In the genomic region with DNA sequence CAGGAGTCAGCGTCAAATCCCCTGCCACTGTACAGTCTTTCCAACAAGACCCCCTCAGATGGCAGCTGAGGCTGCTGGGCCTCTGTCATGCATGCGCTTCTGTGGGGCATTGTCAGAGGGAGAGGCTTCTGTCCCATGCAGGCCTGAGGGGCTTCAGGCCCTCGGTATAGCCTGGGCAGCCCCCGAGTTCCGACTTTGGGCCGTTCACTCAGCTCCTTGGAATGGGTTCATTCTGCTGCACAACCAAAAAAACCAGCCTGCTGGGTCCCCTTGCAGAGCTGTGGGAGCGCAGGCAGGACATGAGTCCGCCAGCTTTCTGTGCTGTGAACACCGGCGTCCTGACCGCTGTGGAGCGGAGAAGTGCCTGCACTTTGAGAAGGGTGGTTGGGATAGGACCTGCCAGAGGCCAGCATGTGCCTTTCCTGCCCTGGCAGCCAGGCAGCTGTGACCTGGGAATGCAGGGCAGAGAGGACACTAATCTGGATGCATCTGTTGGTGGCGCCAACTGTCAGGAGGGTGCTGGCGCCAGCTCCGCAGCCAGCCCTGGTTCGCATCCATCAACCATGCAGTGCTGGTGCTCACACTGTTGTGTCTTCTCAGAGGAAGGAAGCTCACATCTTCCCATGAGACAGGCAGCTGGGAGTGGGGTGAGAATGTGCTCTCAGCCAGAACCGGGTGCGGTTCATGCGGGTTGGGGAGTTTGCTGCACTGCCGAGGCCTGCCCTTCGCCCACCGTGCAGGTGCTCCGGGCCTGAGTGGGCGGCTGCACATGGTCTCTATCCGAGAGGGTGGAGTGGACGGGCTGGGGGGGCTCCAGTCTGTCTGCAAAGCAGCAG, we compare ENCODE assay signal across 29 cellular contexts. TPM values are rescaled to one million over a fixed set of nuclear protein-coding genes. Genes with fewer than 3 reads are reported as not detected.
DNase-seq lines count a peak whose midpoint lies in the region; ATAC-seq, FAIRE-seq and TF ChIP-seq lines count a peak whose summit lies in the region.
"Had no signal": no experiment of that assay in that cellular context is flagged by ENCODE, and none has a peak within 500 bp of the region (broad histone marks: within the 10 kb centered on the region; RNA-seq: fewer than 3 reads in every experiment).

No MANE protein-coding gene starts in this region.

- TF ChIP-seq CTCF in SK-N-SH (IDR thresholded peaks at IDR 0.05): no peak
- TF ChIP-seq CTCF in VCaP (conservative IDR thresholded peaks at IDR 0.05): no peak
- no peak for TF ChIP-seq CTCF in kidney (IDR thresholded peaks at IDR 0.05; ENCODE audit: borderline replicate concordance, extremely low read depth, insufficient read depth)
- no peak for TF ChIP-seq CTCF in CD4-positive, alpha-beta T cell (IDR thresholded peaks at IDR 0.05)

- H3K4me1 Mint-ChIP-seq in CD4-positive, alpha-beta T cell (ENCODE audit: low read depth): no peaks in the 10 kb centered on the region
- no peaks in the 10 kb centered on the region for H3K4me1 Mint-ChIP-seq in activated T-helper 1 cell treated with anti-CD3 and anti-CD28 coated beads, Interleukin-12 subunit alpha, Interleukin-12 subunit beta, Interleukin-2, Interleukin-4 antibody, amounts not matched to agents 30 ng/mL and 10 ng/mL and 1 ng/mL, durations not matched to agents 14 hours and 24 hours and 36 hours (ENCODE audit: low read depth)
- H3K4me1 Mint-ChIP-seq: activated CD4-positive, alpha-beta T cell treated with anti-CD3 and anti-CD28 coated beads, Interleukin-2, amount 10 ng/mL, durations not matched to agents 24 days and 14 days had no signal

- no peak overlapping the region for H3K4me2 ChIP-seq in SK-N-SH

- no peaks in the 10 kb centered on the region; a peak in 1 of 4 replicates for H3K4me1 ChIP-seq in SK-N-SH (ENCODE audit: control insufficient read depth in 1 of 2, insufficient read depth in 2 of 2, low read depth in 1 of 2, low read length in 1 of 2)
- H3K4me1 ChIP-seq in kidney (ENCODE audit: control insufficient read depth in 1 of 2, insufficient read depth in 1 of 2, low read depth in 1 of 2, low read length in 2 of 2): no peaks in the 10 kb centered on the region
- H3K4me1 ChIP-seq: esophagus muscularis mucosa, uterus had no signal

- POLR2A ChIA-PET in SK-N-SH (lab: Yijun Ruan, JAX): no interaction called here
- POLR2A ChIA-PET in CD4-positive, alpha-beta T cell (lab: Charles Lee): no interaction called here

- H3K9me3 ChIP-seq in SK-N-SH (no peaks in the 10 kb centered on the region), kidney (ENCODE audit: control insufficient read depth in 1 of 2, low read length in 2 of 2) (no peaks in the 10 kb centered on the region)
- H3K9me3 ChIP-seq in CD4-positive, alpha-beta T cell (ENCODE audit: control insufficient read depth, low read length): no peaks in the 10 kb centered on the region
- H3K9me3 ChIP-seq: body of pancreas, esophagus muscularis mucosa, thoracic aorta, uterus had no signal

- no peak for TF ChIP-seq EP300 in SK-N-SH (IDR thresholded peaks at IDR 0.05; ENCODE audit: borderline replicate concordance in 1 of 2, low read depth in 1 of 2, low read length in 1 of 2)

- no peak overlapping the region for H3K27ac Mint-ChIP-seq in CD4-positive, alpha-beta T cell
- H3K27ac Mint-ChIP-seq in activated T-helper 1 cell treated with anti-CD3 and anti-CD28 coated beads, Interleukin-12 subunit alpha, Interleukin-12 subunit beta, Interleukin-2, Interleukin-4 antibody, amounts not matched to agents 30 ng/mL and 10 ng/mL and 1 ng/mL, durations not matched to agents 14 hours and 24 hours and 36 hours: no peak overlapping the region
- H3K27ac Mint-ChIP-seq: activated CD4-positive, alpha-beta T cell treated with anti-CD3 and anti-CD28 coated beads, Interleukin-2, amount 10 ng/mL, durations not matched to agents 24 days and 14 days; progenitor cell of endocrine pancreas; stimulated activated naive CD8-positive, alpha-beta T cell treated with anti-CD3 and anti-CD28 coated beads, Interleukin-15, Interleukin-2, amounts not matched to agents 100 ng/mL and 50 ng/mL, for 24 hours had no signal

- H2AFZ ChIP-seq in SK-N-SH (ENCODE audit: low read depth): no peak overlapping the region

- peaks cover 4% of the 10 kb centered on the region for H3K9me3 Mint-ChIP-seq in CD4-positive, alpha-beta T cell
- H3K9me3 Mint-ChIP-seq in activated T-helper 1 cell treated with anti-CD3 and anti-CD28 coated beads, Interleukin-12 subunit alpha, Interleukin-12 subunit beta, Interleukin-2, Interleukin-4 antibody, amounts not matched to agents 30 ng/mL and 10 ng/mL and 1 ng/mL, durations not matched to agents 14 hours and 24 hours and 36 hours: no peaks in the 10 kb centered on the region
- H3K9me3 Mint-ChIP-seq: activated CD4-positive, alpha-beta T cell treated with anti-CD3 and anti-CD28 coated beads, Interleukin-2, amount 10 ng/mL, durations not matched to agents 24 days and 14 days; stimulated activated naive CD8-positive, alpha-beta T cell treated with anti-CD3 and anti-CD28 coated beads, Interleukin-15, Interleukin-2, amounts not matched to agents 100 ng/mL and 50 ng/mL, for 24 hours had no signal

- H3K9me2 ChIP-seq in SK-N-SH: no peaks in the 10 kb centered on the region

- CTCF ChIA-PET in SK-N-SH (lab: Yijun Ruan, JAX): interaction anchor here (1.1 to 1.8 kb wide), 4 partner anchors 8 to 69 kb away, joined by 4 to 10 read pairs (median 8); no protein-coding TSS in a partner anchor
- CTCF ChIA-PET in CD4-positive, alpha-beta T cell (lab: Charles Lee): no interaction called here

- H3K4me3 Mint-ChIP-seq in CD4-positive, alpha-beta T cell: no peak overlapping the region
- H3K4me3 Mint-ChIP-seq in activated T-helper 1 cell treated with anti-CD3 and anti-CD28 coated beads, Interleukin-12 subunit alpha, Interleukin-12 subunit beta, Interleukin-2, Interleukin-4 antibody, amounts not matched to agents 30 ng/mL and 10 ng/mL and 1 ng/mL, durations not matched to agents 14 hours and 24 hours and 36 hours: no peak overlapping the region
- H3K4me3 Mint-ChIP-seq: activated CD4-positive, alpha-beta T cell treated with anti-CD3 and anti-CD28 coated beads, Interleukin-2, amount 10 ng/mL, durations not matched to agents 24 days and 14 days; activated T-cell treated with anti-CD3 and anti-CD28 coated beads, Interleukin-2, amount 50 U/mL, for 4 hours; stimulated activated naive CD8-positive, alpha-beta T cell treated with anti-CD3 and anti-CD28 coated beads, Interleukin-15, Interleukin-2, amounts not matched to agents 100 ng/mL and 50 ng/mL, for 24 hours had no signal

- H3K27me3 ChIP-seq in SK-N-SH (ENCODE audit: insufficient read depth): no peaks in the 10 kb centered on the region
- H3K27me3 ChIP-seq in CD4-positive, alpha-beta T cell (ENCODE audit: control insufficient read depth, insufficient read depth, low read length): no peaks in the 10 kb centered on the region
- H3K27me3 ChIP-seq: body of pancreas, esophagus muscularis mucosa, uterus had no signal

- H3K36me3 ChIP-seq in SK-N-SH (replicated peaks in 1 of 2; ENCODE audit: control insufficient read depth in 1 of 2, insufficient read depth in 2 of 2, low read length in 1 of 2) (no peaks in the 10 kb centered on the region), kidney (ENCODE audit: control insufficient read depth in 1 of 2, insufficient read depth in 2 of 2, low read length in 2 of 2) (no peaks in the 10 kb centered on the region)
- H3K36me3 ChIP-seq: esophagus muscularis mucosa, thoracic aorta, uterus had no signal

- H3K36me3 Mint-ChIP-seq in CD4-positive, alpha-beta T cell (ENCODE audit: low read depth): no peaks in the 10 kb centered on the region
- H3K36me3 Mint-ChIP-seq in activated T-helper 1 cell treated with anti-CD3 and anti-CD28 coated beads, Interleukin-12 subunit alpha, Interleukin-12 subunit beta, Interleukin-2, Interleukin-4 antibody, amounts not matched to agents 30 ng/mL and 10 ng/mL and 1 ng/mL, durations not matched to agents 14 hours and 24 hours and 36 hours (ENCODE audit: low read depth): no peaks in the 10 kb centered on the region

- 87% methylated on average over 10 of the region's 26 CpGs for WGBS in SK-N-SH (ENCODE audit: low lambda C conversion rate)

- no peaks in the 10 kb centered on the region for H3K79me2 ChIP-seq in SK-N-SH (ENCODE audit: insufficient read depth)

- no peak for FAIRE-seq in kidney (lab: Jason Lieb, UNC)
- peak; percentile 9 for FAIRE-seq in urothelium cell line (lab: Jason Lieb, UNC)
- FAIRE-seq: HTR-8/SVneo, K562 had no signal

- no peaks in the 10 kb centered on the region for H3F3A ChIP-seq in SK-N-SH (replicated peaks; ENCODE audit: insufficient read depth)

- no peaks in the 10 kb centered on the region for H4K20me1 ChIP-seq in SK-N-SH (ENCODE audit: insufficient read depth)

- intact Hi-C loops in kidney (cut with DNase I): no loop called here
- intact Hi-C loops in CD4-positive, alpha-beta T cell (cut with DNase I, micrococcal nuclease): no loop called here
- intact Hi-C loops in activated T-helper 1 cell treated with anti-CD3 and anti-CD28 coated beads, Interleukin-12 subunit alpha, Interleukin-12 subunit beta, Interleukin-2, Interleukin-4 antibody, amounts not matched to agents 30 ng/mL and 10 ng/mL and 1 ng/mL, durations not matched to agents 14 hours and 24 hours and 36 hours (cut with micrococcal nuclease): no loop called here

- no peak overlapping the region for H3K9ac ChIP-seq in SK-N-SH
- no peak overlapping the region for H3K9ac ChIP-seq in kidney (ENCODE audit: low read length in 2 of 2)

- peaks cover 4% of the 10 kb centered on the region for H3K27me3 Mint-ChIP-seq in CD4-positive, alpha-beta T cell
- H3K27me3 Mint-ChIP-seq in activated T-helper 1 cell treated with anti-CD3 and anti-CD28 coated beads, Interleukin-12 subunit alpha, Interleukin-12 subunit beta, Interleukin-2, Interleukin-4 antibody, amounts not matched to agents 30 ng/mL and 10 ng/mL and 1 ng/mL, durations not matched to agents 14 hours and 24 hours and 36 hours (ENCODE audit: insufficient read depth): peaks cover 3% of the 10 kb centered on the region
- H3K27me3 Mint-ChIP-seq: activated CD4-positive, alpha-beta T cell treated with anti-CD3 and anti-CD28 coated beads, Interleukin-2, amount 10 ng/mL, durations not matched to agents 24 days and 14 days had no signal

- H3K27ac ChIP-seq in SK-N-SH (ENCODE audit: low read depth in 2 of 2, low read length in 1 of 2): no peak overlapping the region
- H3K27ac ChIP-seq in VCaP: peak overlapping the region; percentile 53
- H3K27ac ChIP-seq in kidney (ENCODE audit: low read depth in 2 of 2, low read length in 2 of 2): no peak overlapping the region
- no peak overlapping the region for H3K27ac ChIP-seq in CD4-positive, alpha-beta T cell (ENCODE audit: low read depth, low read length)
- H3K27ac ChIP-seq: body of pancreas, esophagus muscularis mucosa, thoracic aorta, uterus had no signal

- DNase-seq in SK-N-SH: peak; percentile 57
- DNase-seq in kidney: peak; percentile 43
- no peak for DNase-seq in urothelium cell line (ENCODE audit: low spot score)
- DNase-seq in CD4-positive, alpha-beta T cell: no peak
- DNase-seq in activated T-helper 1 cell treated with anti-CD3 and anti-CD28 coated beads, Interleukin-12 subunit alpha, Interleukin-12 subunit beta, Interleukin-2, Interleukin-4 antibody, amounts not matched to agents 30 ng/mL and 10 ng/mL and 1 ng/mL, durations not matched to agents 14 hours and 24 hours and 36 hours (ENCODE audit: low spot score): no peak
- DNase-seq: activated CD4-positive, alpha-beta T cell treated with anti-CD3 and anti-CD28 coated beads, Interleukin-2, amount 10 ng/mL, durations not matched to agents 24 days and 14 days; activated T-cell treated with anti-CD3 and anti-CD28 coated beads, Interleukin-2, amount 50 U/mL, for 4 hours; DMS79; effector CD8-positive, alpha-beta T cell; foreskin melanocyte; GDM1; mesendoderm; NCI-H1092 treated with DMSO at 0.1 percent for 48 hours; NCI-H2029 treated with DMSO at 0.1 percent for 48 hours; NCI-H226; NCI-H82; uterus had no signal

- no peak overlapping the region for H3K4me3 ChIP-seq in SK-N-SH (ENCODE audit: low read depth in 2 of 2, low read length in 1 of 2)
- H3K4me3 ChIP-seq in kidney (ENCODE audit: low read length in 2 of 2): no peak overlapping the region
- H3K4me3 ChIP-seq: body of pancreas, esophagus muscularis mucosa, K562, thoracic aorta, uterus had no signal

- no peak for TF ChIP-seq RAD21 in SK-N-SH (IDR thresholded peaks at IDR 0.05; ENCODE audit: low read length)

- ATAC-seq in SK-N-SH treated with all-trans-retinoic acid at 6 μM for 48 hours: no peak
- no peak for ATAC-seq in CD4-positive, alpha-beta T cell (ENCODE audit: poor library complexity)
- ATAC-seq in HG03354 (IDR thresholded peaks at IDR 0.05; ENCODE audit: poor library complexity, severe bottlenecking, unreplicated experiment): no peak
- ATAC-seq: activated T-cell treated with anti-CD3 and anti-CD28 coated beads, Interleukin-2, amount 50 U/mL, for 4 hours; HCT116; K562 had no signal

RNA-seq across cellular contexts. Expression of a gene that starts 14.3 kb away (rescaled TPM):
- polyA plus RNA-seq in SK-N-SH (2012; rRNA removed): 1.5 and 2.3 TPM in 2 replicates
- polyA plus RNA-seq in SK-N-SH (2012; cell fraction: cytosol; rRNA removed): 1.5 and 2.4 TPM in 2 replicates
- polyA plus RNA-seq in SK-N-SH (2012; cell fraction: nucleus; rRNA removed): 7.9 and 9.5 TPM in 2 replicates
- total RNA-seq in kidney: 0.94 TPM
- 0.90 TPM for polyA plus RNA-seq in kidney (ENCODE audit: insufficient read depth, low read depth, low replicate concordance)
- total RNA-seq in CD4-positive, alpha-beta T cell: 1 to 10 TPM; 3.6 to 4.1 TPM
- total RNA-seq in activated T-helper 1 cell treated with anti-CD3 and anti-CD28 coated beads, Interleukin-12 subunit alpha, Interleukin-12 subunit beta, Interleukin-2, Interleukin-4 antibody, amounts not matched to agents 30 ng/mL and 10 ng/mL and 1 ng/mL, durations not matched to agents 14 hours and 24 hours and 36 hours: 0.05 and 0.10 TPM in 2 replicates
- total RNA-seq: K562; T-helper 2 cell treated with Interferon-gamma antibody and Interleukin-4, amounts not matched to agents 100 ng/mL and 5 ng/mL, for 36 hours had no signal
- polyA plus RNA-seq: K562 had no signal

Comparison
In these comparisons a context has a peak if more than half of its experiments do, and no peak if none do; other contexts are left out.
1. DNase-seq: peak in SK-N-SH (single experiment) and kidney (single experiment); none in urothelium cell line (single experiment), CD4-positive, alpha-beta T cell (0 of 10) and activated T-helper 1 cell treated with anti-CD3 and anti-CD28 coated beads, Interleukin-12 subunit alpha, Interleukin-12 subunit beta, Interleukin-2, Interleukin-4 antibody, amounts not matched to agents 30 ng/mL and 10 ng/mL and 1 ng/mL, durations not matched to agents 14 hours and 24 hours and 36 hours (single experiment).